ENCODE assay signal across 8 cellular contexts in the genomic region with DNA sequence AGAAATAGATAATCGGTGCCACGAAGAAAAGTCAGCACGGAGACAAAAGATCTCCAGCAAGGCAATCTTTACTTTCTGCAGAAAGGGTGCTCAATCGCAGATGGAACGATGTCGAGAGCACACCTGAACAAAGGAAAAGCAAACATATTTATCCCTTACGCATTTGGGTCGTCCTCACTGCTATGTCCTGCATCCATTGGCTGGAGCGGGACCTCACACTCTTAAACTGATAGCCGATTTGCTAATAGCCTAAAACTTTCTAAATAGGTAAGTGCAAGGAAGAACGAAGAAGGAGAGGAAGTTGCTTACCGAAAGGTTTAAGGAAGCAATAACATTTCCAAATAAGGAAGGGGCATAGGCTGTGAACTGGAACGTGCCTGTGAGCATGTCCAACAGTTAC. TPM values are rescaled to one million over a fixed set of nuclear protein-coding genes. Genes with fewer than 3 reads are reported as not detected.
DNase-seq lines count a peak whose midpoint lies in the region; ATAC-seq and TF ChIP-seq lines count a peak whose summit lies in the region.

No MANE protein-coding gene starts in this region.

- POLR2A ChIA-PET in CD4-positive, alpha-beta memory T cell (lab: Charles Lee; ENCODE audit: partially characterized antibody), result interaction anchor here (1.3 to 2.3 kb wide), 6 partner anchors 10 to 206 kb away, joined by 3 to 22 read pairs (median 11); a partner anchor contains a TSS

- no peaks in the 10 kb centered on the region for H3K9me3 ChIP-seq in CD4-positive, alpha-beta memory T cell (ENCODE audit: control insufficient read depth in 1 of 2, low read length in 2 of 2)
- no peaks in the 10 kb centered on the region for H3K9me3 ChIP-seq in ascending aorta

- H3K27ac ChIP-seq in CD4-positive, alpha-beta memory T cell (ENCODE audit: low read depth, low read length), result peak overlapping the region; percentile 93
- H3K27ac ChIP-seq in ascending aorta, result peak overlapping the region; percentile 93 to 96

- peaks cover 43% of the 10 kb centered on the region for H3K4me1 ChIP-seq in CD4-positive, alpha-beta memory T cell (ENCODE audit: insufficient read depth, low read length)
- H3K4me1 ChIP-seq in ascending aorta, result peaks cover 12 to 13% of the 10 kb centered on the region in 2 donors

- no peak for DNase-seq in CD4-positive, alpha-beta memory T cell
- DNase-seq in Kasumi-1 (lab: John Stamatoyannopoulos, UW) (peak; percentile 36 to 43), ascending aorta (ENCODE audit: low spot score in 2 of 2) (no peak)
- DNase-seq in natural killer cell treated with Interleukin-12 subunit alpha and Interleukin-12 subunit beta and Interleukin-15 and Interleukin-18, amount 100 ng/mL, for 72 hours (ENCODE audit: low spot score), result no peak
- no peak for DNase-seq in effector CD8-positive, alpha-beta T cell (lab: John Stamatoyannopoulos, UW)
- no peak for DNase-seq in activated CD4-positive, alpha-beta T cell treated with anti-CD3 and anti-CD28 coated beads, Interleukin-2, amount 50 U/mL, for 48 hours

- H3K27me3 ChIP-seq in CD4-positive, alpha-beta memory T cell (ENCODE audit: insufficient read depth, low read length), result no peaks in the 10 kb centered on the region
- H3K27me3 ChIP-seq in ascending aorta, result no peaks in the 10 kb centered on the region

- H3K9me3 Mint-ChIP-seq in CD4-positive, alpha-beta memory T cell, result peaks cover 0 to 2% (median 0%) of the 10 kb centered on the region in 8 donors
- no peaks in the 10 kb centered on the region for H3K9me3 Mint-ChIP-seq in natural killer cell treated with Interleukin-12 subunit alpha and Interleukin-12 subunit beta and Interleukin-15 and Interleukin-18, amount 100 ng/mL, for 72 hours

- peak overlapping the region; percentile 71 to 87 for H3K4me3 ChIP-seq in CD4-positive, alpha-beta memory T cell (ENCODE audit: low read length in 2 of 2)
- peak overlapping the region; percentile 92 to 96 for H3K4me3 ChIP-seq in ascending aorta

- H3K4me3 Mint-ChIP-seq in CD4-positive, alpha-beta memory T cell, result peak overlapping the region; percentile 94 to 99 (median 96)
- H3K4me3 Mint-ChIP-seq in natural killer cell treated with Interleukin-12 subunit alpha and Interleukin-12 subunit beta and Interleukin-15 and Interleukin-18, amount 100 ng/mL, for 72 hours, result peak overlapping the region; percentile 87

- H3K36me3 ChIP-seq in CD4-positive, alpha-beta memory T cell (ENCODE audit: insufficient read depth, low read length), result no peaks in the 10 kb centered on the region
- no peaks in the 10 kb centered on the region for H3K36me3 ChIP-seq in ascending aorta

- peaks cover 25 to 46% (median 35%) of the 10 kb centered on the region in 4 donors for H3K4me1 Mint-ChIP-seq in CD4-positive, alpha-beta memory T cell
- peaks cover 24 to 27% of the 10 kb centered on the region in 2 donors for H3K4me1 Mint-ChIP-seq in natural killer cell treated with Interleukin-12 subunit alpha and Interleukin-12 subunit beta and Interleukin-15 and Interleukin-18, amount 100 ng/mL, for 72 hours (ENCODE audit: low read depth in 2 of 2)

- intact Hi-C loops in CD4-positive, alpha-beta memory T cell (cut with micrococcal nuclease), result no loop called here
- intact Hi-C loops in ascending aorta (cut with DNase I), result no loop called here

- CTCF ChIA-PET in CD4-positive, alpha-beta memory T cell (lab: Charles Lee; ENCODE audit: partially characterized antibody), result interaction anchor here (0.8 kb wide), 1 partner anchor 32 kb away, joined by 3 read pairs; no protein-coding TSS in a partner anchor

- TF ChIP-seq CTCF in ascending aorta (IDR thresholded peaks at IDR 0.05), result no peak

- ATAC-seq in natural killer cell treated with Interleukin-12 subunit alpha and Interleukin-12 subunit beta and Interleukin-15 and Interleukin-18, amount 100 ng/mL, for 72 hours, result no peak
- no peak for ATAC-seq in HG03280 (IDR thresholded peaks at IDR 0.05; ENCODE audit: unreplicated experiment)
- no peak for ATAC-seq in GM21526 (IDR thresholded peaks at IDR 0.05; ENCODE audit: low FRiP score, unreplicated experiment)

- peaks cover 11 to 22% of the 10 kb centered on the region in 2 donors for H3K36me3 Mint-ChIP-seq in CD4-positive, alpha-beta memory T cell
- peaks cover 10% of the 10 kb centered on the region for H3K36me3 Mint-ChIP-seq in natural killer cell treated with Interleukin-12 subunit alpha and Interleukin-12 subunit beta and Interleukin-15 and Interleukin-18, amount 100 ng/mL, for 72 hours

- H3K27ac Mint-ChIP-seq in CD4-positive, alpha-beta memory T cell, result peak overlapping the region; percentile 95 to 98 (median 97)
- H3K27ac Mint-ChIP-seq in natural killer cell treated with Interleukin-12 subunit alpha and Interleukin-12 subunit beta and Interleukin-15 and Interleukin-18, amount 100 ng/mL, for 72 hours, result peak overlapping the region; percentile 96

- H3K27me3 Mint-ChIP-seq in CD4-positive, alpha-beta memory T cell, result no peaks in the 10 kb centered on the region
- H3K27me3 Mint-ChIP-seq in natural killer cell treated with Interleukin-12 subunit alpha and Interleukin-12 subunit beta and Interleukin-15 and Interleukin-18, amount 100 ng/mL, for 72 hours, result peaks cover 0 to 2% of the 10 kb centered on the region in 2 donors

RNA-seq across cellular contexts. Expression of a gene that starts 1.2 kb away (rescaled TPM):
- total RNA-seq in CD4-positive, alpha-beta memory T cell, result 10 to 100 TPM; 58.3 to 72.1 TPM
- 10 to 100 TPM; 23.5 to 30.6 TPM for polyA plus RNA-seq in CD4-positive, alpha-beta memory T cell
- total RNA-seq in ascending aorta, result 15.0 TPM
- 10 to 100 TPM; 46.0 to 66.7 TPM for total RNA-seq in natural killer cell treated with Interleukin-12 subunit alpha and Interleukin-12 subunit beta and Interleukin-15 and Interleukin-18, amount 100 ng/mL, for 72 hours

RNA-seq across cellular contexts. Expression of a gene that starts 30.4 kb away (rescaled TPM):
- 10 to 100 TPM; 12.8 to 13.4 TPM for total RNA-seq in CD4-positive, alpha-beta memory T cell
- 1 to 10 TPM; 1.7 to 4.6 TPM for polyA plus RNA-seq in CD4-positive, alpha-beta memory T cell
- 76.4 TPM for total RNA-seq in ascending aorta
- 10 to 100 TPM; 27.6 to 28.1 TPM for total RNA-seq in natural killer cell treated with Interleukin-12 subunit alpha and Interleukin-12 subunit beta and Interleukin-15 and Interleukin-18, amount 100 ng/mL, for 72 hours

Comparison
In these comparisons a context has a peak if more than half of its experiments do, and no peak if none do; other contexts are left out.
1. DNase-seq: peak in Kasumi-1 (2 of 2); none in CD4-positive, alpha-beta memory T cell (0 of 5), ascending aorta (0 of 2), natural killer cell treated with Interleukin-12 subunit alpha and Interleukin-12 subunit beta and Interleukin-15 and Interleukin-18, amount 100 ng/mL, for 72 hours (single experiment), effector CD8-positive, alpha-beta T cell (single experiment) and activated CD4-positive, alpha-beta T cell treated with anti-CD3 and anti-CD28 coated beads, Interleukin-2, amount 50 U/mL, for 48 hours (0 of 2).